In the genomic region with DNA sequence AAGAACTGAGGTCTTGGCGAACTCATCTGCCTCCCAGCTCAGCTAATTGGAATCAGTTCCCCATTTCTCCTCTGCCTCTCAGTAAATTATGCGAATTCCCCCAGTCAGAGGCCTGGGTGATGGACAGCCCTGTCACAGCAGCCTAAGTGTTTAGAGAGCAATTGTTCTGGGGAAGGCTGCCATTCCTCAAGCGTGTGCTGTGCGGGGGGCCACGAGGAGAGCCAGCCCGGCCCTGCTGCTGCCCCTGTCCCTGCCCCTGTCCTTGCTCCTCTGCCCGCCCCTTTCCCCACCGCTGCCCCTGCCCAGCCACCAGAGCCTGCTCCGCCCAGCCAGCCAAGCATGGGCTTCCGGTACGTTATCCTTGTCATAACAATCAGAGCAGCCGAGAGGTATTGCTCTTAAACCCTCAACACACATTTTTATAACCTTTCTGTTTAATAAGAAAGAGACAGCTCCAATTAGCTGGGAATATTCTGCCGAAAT, we compare ENCODE assay signal across 9 cellular contexts. TPM values are rescaled to one million over a fixed set of nuclear protein-coding genes. Genes with fewer than 3 reads are reported as not detected.
A peak's percentile ranks its signal among the peaks of the same experiment; 100 is the strongest.
DNase-seq lines count a peak whose midpoint lies in the region; ATAC-seq and TF ChIP-seq lines count a peak whose summit lies in the region.
"Had no signal": no experiment of that assay in that cellular context is flagged by ENCODE, and none has a peak within 500 bp of the region (broad histone marks: within the 10 kb centered on the region; RNA-seq: fewer than 3 reads in every experiment).

No MANE protein-coding gene starts in this region.

- no peaks in the 10 kb centered on the region for H3K79me2 ChIP-seq in GM23338 (replicated peaks; ENCODE audit: insufficient read depth)
- H3K79me2 ChIP-seq in parathyroid adenoma, result no peaks in the 10 kb centered on the region
- no peaks in the 10 kb centered on the region for H3K79me2 ChIP-seq in MM.1S (ENCODE audit: low read length)

- H3K27ac ChIP-seq in GM23338 (ENCODE audit: low read depth) (peak overlapping the region; percentile 71), heart left ventricle (peak overlapping the region in 11 of 12 donors; percentile 7 to 81 (median 70)), parathyroid adenoma (peak overlapping the region; percentile 24), MM.1S (ENCODE audit: low read length) (no peak overlapping the region)

- peaks cover 30% of the 10 kb centered on the region for H3K27me3 Mint-ChIP-seq in GM23338 (ENCODE audit: insufficient read depth, low read depth, poor library complexity)

- H3K9me3 ChIP-seq in heart left ventricle, result no peaks in the 10 kb centered on the region
- H3K9me3 ChIP-seq in parathyroid adenoma (ENCODE audit: control insufficient read depth, low read length), result no peaks in the 10 kb centered on the region
- H3K9me3 ChIP-seq in MM.1S (replicated peaks; ENCODE audit: insufficient read depth, low read length), result no peaks in the 10 kb centered on the region

- H3K9me3 Mint-ChIP-seq in GM23338, result no peaks in the 10 kb centered on the region

- 13 to 26% (median 16%) methylated on average over 13 of the region's 13 CpGs for WGBS in heart left ventricle, 4 donors

- H3K36me3 Mint-ChIP-seq in GM23338 (ENCODE audit: low read depth), result no peaks in the 10 kb centered on the region

- ATAC-seq in GM23338 (peak; percentile 42), heart left ventricle (peak in 3 of 4 donors; percentile 58 to 76 (median 66)), GM19035 (IDR thresholded peaks at IDR 0.05; ENCODE audit: unreplicated experiment) (no peak), HG02981 (IDR thresholded peaks at IDR 0.05; ENCODE audit: unreplicated experiment) (no peak), HG03520 (IDR thresholded peaks at IDR 0.05; ENCODE audit: unreplicated experiment) (no peak)

- H3K4me2 ChIP-seq in GM23338 (peak overlapping the region; percentile 74), parathyroid adenoma (ENCODE audit: low read length) (no peak overlapping the region), MM.1S (ENCODE audit: low read depth, low read length) (no peak overlapping the region)

- intact Hi-C loops in heart left ventricle (cut with DNase I), result loop anchor here in 2 of 10 donors (5.0 kb wide), 1 partner anchor 97 kb away; the partner anchor contains the start of gene CISH (in 2 of the 2)

- H3K36me3 ChIP-seq in GM23338 (ENCODE audit: insufficient read depth) (no peaks in the 10 kb centered on the region), heart left ventricle (no peaks in the 10 kb centered on the region), parathyroid adenoma (ENCODE audit: control insufficient read depth, insufficient read depth, low read length) (no peaks in the 10 kb centered on the region), MM.1S (replicated peaks; ENCODE audit: insufficient read depth, low read length) (no peaks in the 10 kb centered on the region)

- H3K9me2 ChIP-seq in GM23338 (ENCODE audit: insufficient read depth) (no peaks in the 10 kb centered on the region), MM.1S (replicated peaks; ENCODE audit: insufficient read depth, low read length) (no peaks in the 10 kb centered on the region)

- peak overlapping the region; percentile 52 for H3K4me3 Mint-ChIP-seq in GM23338

- H3K9ac ChIP-seq in parathyroid adenoma (no peak overlapping the region), MM.1S (ENCODE audit: low read length) (no peak overlapping the region)

- H2AFZ ChIP-seq in GM23338, result peak overlapping the region; percentile 80
- H2AFZ ChIP-seq in parathyroid adenoma, result no peak overlapping the region
- no peak overlapping the region for H2AFZ ChIP-seq in MM.1S (ENCODE audit: low read length)

- H3K4me1 Mint-ChIP-seq in GM23338, result peaks cover 61% of the 10 kb centered on the region

- H3K27ac Mint-ChIP-seq in GM23338, result peak overlapping the region; percentile 75

- H3K27me3 ChIP-seq in GM23338 (ENCODE audit: insufficient read depth) (no peaks in the 10 kb centered on the region), heart left ventricle (no peaks in the 10 kb centered on the region), parathyroid adenoma (ENCODE audit: control insufficient read depth, insufficient read depth, low read length) (no peaks in the 10 kb centered on the region), MM.1S (replicated peaks; ENCODE audit: insufficient read depth, low read length) (peaks cover 76% of the 10 kb centered on the region)

- TF ChIP-seq CTCF in GM23338 (conservative IDR thresholded peaks at IDR 0.05; ENCODE audit: low read depth in 2 of 2) (no peak), heart left ventricle (IDR thresholded peaks at IDR 0.05) (no peak), parathyroid adenoma (IDR thresholded peaks at IDR 0.05) (no peak), MM.1S (IDR thresholded peaks at IDR 0.05; ENCODE audit: low read length) (no peak)

- DNase-seq in GM23338 (ENCODE audit: low spot score), result peak; percentile 70
- peak; percentile 3 for DNase-seq in OCI-M1 (lab: John Stamatoyannopoulos, UW)
- peak in 4 of 5 donors; percentile 35 to 68 (median 41) for DNase-seq in heart left ventricle
- no peak for DNase-seq in MM.1S
- DNase-seq: SW 1271 had no signal

- H3K4me1 ChIP-seq in GM23338 (ENCODE audit: insufficient read depth) (peaks cover 42% of the 10 kb centered on the region), heart left ventricle (peaks cover 0 to 27% (median 19%) of the 10 kb centered on the region in 12 donors), parathyroid adenoma (no peaks in the 10 kb centered on the region), MM.1S (ENCODE audit: low read length) (no peaks in the 10 kb centered on the region)

- peak overlapping the region; percentile 43 for H3K4me3 ChIP-seq in GM23338
- H3K4me3 ChIP-seq in heart left ventricle, result peak overlapping the region in 7 of 12 donors; percentile 14 to 40 (median 33)
- H3K4me3 ChIP-seq in parathyroid adenoma (ENCODE audit: low read depth, low read length), result no peak overlapping the region
- no peak overlapping the region for H3K4me3 ChIP-seq in MM.1S (ENCODE audit: low read length)

- peaks cover 9% of the 10 kb centered on the region for H3F3A ChIP-seq in GM23338 (replicated peaks; ENCODE audit: low read depth)
- no peaks in the 10 kb centered on the region for H3F3A ChIP-seq in MM.1S (ENCODE audit: insufficient read depth, low read length)

- H4K20me1 ChIP-seq in GM23338 (replicated peaks; ENCODE audit: insufficient read depth) (no peaks in the 10 kb centered on the region), MM.1S (ENCODE audit: insufficient read depth, low read length) (no peaks in the 10 kb centered on the region)

- TF ChIP-seq POLR2A in heart left ventricle (IDR thresholded peaks at IDR 0.05), result no peak

RNA-seq across cellular contexts. Expression of gene CACNA2D2, which starts 12.2 kb away (rescaled TPM):
- total RNA-seq in GM23338 (2014; rRNA removed; shearing (Covaris generic)), result 10.3 and 11.4 TPM in 2 replicates
- 4.7 and 5.4 TPM in 2 replicates for polyA plus RNA-seq in GM23338 (2016; fragmentation: Nextera tagmentation; extraction: Ambion mirVana)
- 1 to 10 TPM in 8 of 9 donors, under 1 TPM in 1; 0.95 to 3.6 (median 2.7) TPM for total RNA-seq in heart left ventricle
- polyA plus RNA-seq in heart left ventricle, result 1 to 10 TPM in 1 of 2 donors, under 1 TPM in 1; 0.49 to 1.5 TPM

RNA-seq across cellular contexts. Expression of gene C3orf18, which starts 51.9 kb away (rescaled TPM):
- total RNA-seq in GM23338 (2014; rRNA removed; shearing (Covaris generic)), result 7.7 and 10.3 TPM in 2 replicates
- polyA plus RNA-seq in GM23338 (2016; fragmentation: Nextera tagmentation; extraction: Ambion mirVana) (2.4 TPM in 2 replicates), heart left ventricle (10 to 100 TPM; 28.7 to 28.9 TPM)
- total RNA-seq in heart left ventricle, result 10 to 100 TPM; 25.4 to 56.8 (median 40.0) TPM

RNA-seq across cellular contexts. Expression of gene HEMK1, which starts 53.7 kb away (rescaled TPM):
- 5.6 and 8.5 TPM in 2 replicates for total RNA-seq in GM23338 (2014; rRNA removed; shearing (Covaris generic))
- polyA plus RNA-seq in GM23338 (2016; fragmentation: Nextera tagmentation; extraction: Ambion mirVana), result 10.1 and 11.0 TPM in 2 replicates
- total RNA-seq in heart left ventricle, result 10 to 100 TPM in 7 of 9 donors, 1 to 10 TPM in 2; 7.8 to 19.7 (median 13.8) TPM
- 10 to 100 TPM; 10.9 to 16.7 TPM for polyA plus RNA-seq in heart left ventricle

Comparison
In these comparisons a context has a peak if more than half of its experiments do, and no peak if none do; other contexts are left out.
1. ATAC-seq: peak in GM23338 (single experiment) and heart left ventricle (3 of 4); none in GM19035 (single experiment), HG02981 (single experiment) and HG03520 (single experiment).
2. H3K4me3 ChIP-seq: peak in GM23338 (single experiment) and heart left ventricle (7 of 12); none in parathyroid adenoma (single experiment) and MM.1S (single experiment).